Comparison of ENCODE assay signal across 26 cellular contexts in the genomic region with DNA sequence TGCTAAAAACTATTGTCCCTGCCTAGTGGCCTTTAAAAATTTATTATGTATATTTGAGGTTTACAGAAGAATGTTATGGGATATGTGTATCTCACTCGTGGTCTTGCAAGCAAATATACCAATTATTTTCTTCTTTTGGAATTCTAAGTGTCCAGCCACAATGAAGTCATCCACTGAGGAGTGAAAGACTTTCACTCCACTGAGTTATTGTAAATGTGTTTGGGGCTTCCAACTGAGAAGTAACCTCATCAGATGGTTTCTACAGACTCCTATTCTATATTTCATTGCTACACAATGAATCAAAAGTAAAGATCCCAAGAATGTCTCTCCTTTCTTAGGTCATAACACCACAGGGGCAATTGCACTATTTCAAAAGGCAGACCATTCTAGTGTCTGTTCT. TPM values are rescaled to one million over a fixed set of nuclear protein-coding genes. Genes with fewer than 3 reads are reported as not detected.
"Had no signal": no experiment of that assay in that cellular context is flagged by ENCODE, and none has a peak within 500 bp of the region (broad histone marks: within the 10 kb centered on the region; RNA-seq: fewer than 3 reads in every experiment).

No MANE protein-coding gene starts in this region.

- H3K9me3 ChIP-seq: SJSA1 had no signal

- H3K27ac ChIP-seq: SJSA1, SK-N-MC had no signal

- H3K36me3 ChIP-seq: SJSA1 had no signal

- FAIRE-seq: RCC 7860 had no signal

- H3K4me1 ChIP-seq: SJSA1 had no signal

- DNase-seq: KBM-7, MV-4-11, NCI-H1048, NCI-H1105, NCI-H1417, NCI-H1436 treated with DMSO at 0.1 percent for 48 hours, NCI-H1694, NCI-H187 treated with DMSO at 0.1 percent for 48 hours, NCI-H2029 treated with DMSO at 0.1 percent for 48 hours, NCI-H2171 treated with DMSO at 0.1 percent for 48 hours, NCI-H226, NCI-H446, NCI-H510A, NCI-H524 treated with DMSO at 0.1 percent for 48 hours, NCI-H69, NCI-H774, Right ventricle myocardium superior, RPMI8226, SIG-M5, SW 1271 had no signal

- H3K4me3 ChIP-seq: SJSA1, SK-N-MC had no signal

- H3K27me3 ChIP-seq: SJSA1 had no signal

RNA-seq across cellular contexts. Expression of a gene that starts 12.2 kb away (rescaled TPM):
- total RNA-seq: HT-29, LHCN-M2, MCF 10A, Right ventricle myocardium superior, SJSA1 had no signal
